25 cellular contexts compared by ENCODE assay signal in genomic region chr10:133151528-133151927, GRCh38. TPM values are rescaled to one million over a fixed set of nuclear protein-coding genes. Genes with fewer than 3 reads are reported as not detected.
DNase-seq lines count a peak whose midpoint lies in the region; ATAC-seq and TF ChIP-seq lines count a peak whose summit lies in the region.
"Had no signal": no experiment of that assay in that cellular context is flagged by ENCODE, and none has a peak within 500 bp of the region (broad histone marks: within the 10 kb centered on the region; RNA-seq: fewer than 3 reads in every experiment).

No MANE protein-coding gene starts in this region.

- peaks cover 9% of the 10 kb centered on the region for H3K9me3 ChIP-seq in endodermal cell (ENCODE audit: control insufficient read depth, low read length)
- H3K9me3 ChIP-seq in smooth muscle cell (replicated peaks; ENCODE audit: low read depth): no peaks in the 10 kb centered on the region
- no peaks in the 10 kb centered on the region for H3K9me3 ChIP-seq in naive thymus-derived CD4-positive, alpha-beta T cell (ENCODE audit: control insufficient read depth in 2 of 3, low read length in 3 of 3)
- H3K9me3 ChIP-seq: SK-N-SH had no signal

- DNase-seq in Right ventricle myocardium inferior (ENCODE audit: missing footprints): peak; percentile 47
- no peak for DNase-seq in Right ventricle myocardium superior
- peak; percentile 85 for DNase-seq in endodermal cell
- peak; percentile 35 for DNase-seq in kidney tubule cell (ENCODE audit: low spot score)
- DNase-seq in smooth muscle cell (lab: John Stamatoyannopoulos, UW; ENCODE audit: unreplicated experiment): no peak
- no peak for DNase-seq in UCSD-AML1 (lab: John Stamatoyannopoulos, UW; ENCODE audit: unreplicated experiment)
- no peak for DNase-seq in NCI-H1105 (lab: John Stamatoyannopoulos, UW)
- no peak for DNase-seq in naive thymus-derived CD4-positive, alpha-beta T cell
- DNase-seq: activated CD4-positive, alpha-beta T cell treated with anti-CD3 and anti-CD28 coated beads, Interleukin-2, amount 50 U/mL, for 4 hours; activated gamma-delta T cell treated with Interleukin-2 at 50 U/mL for 16 hours; cortex of kidney; GOT3; NCI-H1092 treated with DMSO at 0.1 percent for 48 hours; NCI-H2081; NCI-H446; SK-N-SH had no signal

- H3K4me1 ChIP-seq in endodermal cell (ENCODE audit: control insufficient read depth, insufficient read depth, low read length) (peaks cover 6% of the 10 kb centered on the region), smooth muscle cell (ENCODE audit: low read depth) (peaks cover 7% of the 10 kb centered on the region)
- no peaks in the 10 kb centered on the region for H3K4me1 ChIP-seq in naive thymus-derived CD4-positive, alpha-beta T cell (ENCODE audit: control insufficient read depth in 2 of 2, insufficient read depth in 2 of 2, low read length in 2 of 2)
- H3K4me1 ChIP-seq: right atrium auricular region, tibial artery had no signal

- POLR2A ChIA-PET in naive thymus-derived CD4-positive, alpha-beta T cell (lab: Charles Lee): no interaction called here

- CTCF ChIA-PET in naive thymus-derived CD4-positive, alpha-beta T cell (lab: Charles Lee): no interaction called here

- H3K4me2 ChIP-seq in smooth muscle cell: peak overlapping the region; percentile 35
- H3K4me2 ChIP-seq: SK-N-SH had no signal

- H3K27me3 Mint-ChIP-seq in endodermal cell (ENCODE audit: insufficient read depth): peaks cover 14% of the 10 kb centered on the region
- H3K27me3 Mint-ChIP-seq in naive thymus-derived CD4-positive, alpha-beta T cell: peaks cover 38 to 66% (median 51%) of the 10 kb centered on the region in 5 donors

- H3F3A ChIP-seq in smooth muscle cell (ENCODE audit: low read depth): no peaks in the 10 kb centered on the region

- H3K4me3 ChIP-seq in endodermal cell (ENCODE audit: low read length) (peak overlapping the region; percentile 1), smooth muscle cell (no peak overlapping the region)
- no peak overlapping the region for H3K4me3 ChIP-seq in naive thymus-derived CD4-positive, alpha-beta T cell (ENCODE audit: low read length)
- H3K4me3 ChIP-seq: lung, right atrium auricular region, tibial artery had no signal

- peak overlapping the region; percentile 75 for H3K27ac ChIP-seq in endodermal cell (ENCODE audit: low read depth, low read length)
- no peak overlapping the region for H3K27ac ChIP-seq in smooth muscle cell (ENCODE audit: low read depth)
- no peak overlapping the region for H3K27ac ChIP-seq in naive thymus-derived CD4-positive, alpha-beta T cell (ENCODE audit: low read depth, low read length)
- H3K27ac ChIP-seq: 22Rv1, right atrium auricular region, tibial artery had no signal

- peak overlapping the region; percentile 27 for H3K9ac ChIP-seq in endodermal cell (ENCODE audit: extremely low read depth, low read length, poor library complexity, severe bottlenecking)
- H3K9ac ChIP-seq in smooth muscle cell (ENCODE audit: low read depth): no peak overlapping the region
- H3K9ac ChIP-seq: SK-N-SH had no signal

- peak overlapping the region; percentile 93 for H3K27ac Mint-ChIP-seq in endodermal cell
- no peak overlapping the region for H3K27ac Mint-ChIP-seq in naive thymus-derived CD4-positive, alpha-beta T cell
- H3K27ac Mint-ChIP-seq: B cell; stimulated activated naive CD8-positive, alpha-beta T cell treated with anti-CD3 and anti-CD28 coated beads, Interleukin-15, Interleukin-2, amounts not matched to agents 100 ng/mL and 50 ng/mL, for 24 hours had no signal

- TF ChIP-seq CTCF in endodermal cell (conservative IDR thresholded peaks at IDR 0.05) (no peak), smooth muscle cell (IDR thresholded peaks at IDR 0.05; ENCODE audit: borderline replicate concordance, insufficient read depth, poor library complexity, severe bottlenecking) (no peak)

- ATAC-seq in Right ventricle myocardium inferior: no peak
- no peak for ATAC-seq in Right ventricle myocardium superior (ENCODE audit: poor library complexity)
- ATAC-seq in naive thymus-derived CD4-positive, alpha-beta T cell: no peak
- ATAC-seq: HepG2 had no signal

- 9 to 14% methylated on average over 6 to 9 of the region's 10 CpGs for WGBS in endodermal cell (ENCODE audit: insufficient coverage in 1 of 2, insufficient read length in 1 of 2), 2 experiments
- WGBS in smooth muscle cell (ENCODE audit: low lambda C conversion rate): 18% methylated on average over 10 of the region's 10 CpGs

- H3K36me3 ChIP-seq in endodermal cell (ENCODE audit: control insufficient read depth, insufficient read depth, low read length) (no peaks in the 10 kb centered on the region), smooth muscle cell (ENCODE audit: low read depth) (no peaks in the 10 kb centered on the region)
- H3K36me3 ChIP-seq in naive thymus-derived CD4-positive, alpha-beta T cell (ENCODE audit: control insufficient read depth in 2 of 3, insufficient read depth in 3 of 3, low read length in 3 of 3): no peaks in the 10 kb centered on the region
- H3K36me3 ChIP-seq: right atrium auricular region, tibial artery had no signal

- no peaks in the 10 kb centered on the region for H4K20me1 ChIP-seq in smooth muscle cell (ENCODE audit: low read depth)

- H3K4me3 Mint-ChIP-seq in endodermal cell: peak overlapping the region; percentile 11
- no peak overlapping the region for H3K4me3 Mint-ChIP-seq in naive thymus-derived CD4-positive, alpha-beta T cell
- H3K4me3 Mint-ChIP-seq: B cell; stimulated activated naive CD8-positive, alpha-beta T cell treated with anti-CD3 and anti-CD28 coated beads, Interleukin-15, Interleukin-2, amounts not matched to agents 100 ng/mL and 50 ng/mL, for 24 hours had no signal

- peaks cover 12% of the 10 kb centered on the region for H3K4me1 Mint-ChIP-seq in endodermal cell
- H3K4me1 Mint-ChIP-seq in naive thymus-derived CD4-positive, alpha-beta T cell: peaks cover 0 to 1% (median 0%) of the 10 kb centered on the region in 7 donors
- H3K4me1 Mint-ChIP-seq: B cell had no signal

- H3K36me3 Mint-ChIP-seq in endodermal cell (ENCODE audit: low read depth): no peaks in the 10 kb centered on the region
- peaks cover 0 to 8% (median 2%) of the 10 kb centered on the region in 5 donors for H3K36me3 Mint-ChIP-seq in naive thymus-derived CD4-positive, alpha-beta T cell

- H3K27me3 ChIP-seq in endodermal cell (ENCODE audit: control insufficient read depth, insufficient read depth, low read length, poor library complexity, severe bottlenecking) (no peaks in the 10 kb centered on the region), smooth muscle cell (ENCODE audit: low read depth) (no peaks in the 10 kb centered on the region)
- H3K27me3 ChIP-seq in naive thymus-derived CD4-positive, alpha-beta T cell (ENCODE audit: control insufficient read depth in 2 of 2, insufficient read depth in 2 of 2, low read length in 2 of 2): no peaks in the 10 kb centered on the region
- H3K27me3 ChIP-seq: right atrium auricular region had no signal

- intact Hi-C loops in Right ventricle myocardium inferior (cut with DNase I) (no loop called here), Right ventricle myocardium superior (cut with DNase I) (no loop called here)
- intact Hi-C loops in naive thymus-derived CD4-positive, alpha-beta T cell (cut with micrococcal nuclease): no loop called here

- peaks cover 33% of the 10 kb centered on the region for H3K9me3 Mint-ChIP-seq in endodermal cell
- H3K9me3 Mint-ChIP-seq in naive thymus-derived CD4-positive, alpha-beta T cell: peaks cover 6 to 37% (median 10%) of the 10 kb centered on the region in 11 donors
- H3K9me3 Mint-ChIP-seq: stimulated activated naive CD8-positive, alpha-beta T cell treated with anti-CD3 and anti-CD28 coated beads, Interleukin-15, Interleukin-2, amounts not matched to agents 100 ng/mL and 50 ng/mL, for 24 hours had no signal

- H2AFZ ChIP-seq in smooth muscle cell (ENCODE audit: low read depth): no peak overlapping the region

- no peaks in the 10 kb centered on the region for H3K79me2 ChIP-seq in smooth muscle cell (ENCODE audit: low read depth)

RNA-seq across cellular contexts. Expression of gene KNDC1, which starts 8.5 kb away (rescaled TPM):
- total RNA-seq in Right ventricle myocardium inferior (not detected), Right ventricle myocardium superior (not detected), endodermal cell (1 to 10 TPM; 6.5 to 9.6 TPM), smooth muscle cell (1.8 and 2.3 TPM in 2 replicates)
- 7.3 TPM for polyA plus RNA-seq in endodermal cell (2013, experiment 1 of 2)
- 4.6 TPM for polyA plus RNA-seq in endodermal cell (2013, experiment 2 of 2)
- 3.1 and 3.4 TPM in 2 replicates for polyA plus RNA-seq in smooth muscle cell
- 1 to 10 TPM in 1 of 5 experiments, under 1 TPM in 3, not detected in 1; 0.05 to 3.6 (median 0.60) TPM for total RNA-seq in naive thymus-derived CD4-positive, alpha-beta T cell
- polyA plus RNA-seq in naive thymus-derived CD4-positive, alpha-beta T cell: not detected
- total RNA-seq: HepG2, osteocyte, RPMI7951 had no signal

Comparison
In these comparisons a context has a peak if more than half of its experiments do, and no peak if none do; other contexts are left out.
1. DNase-seq: peak in Right ventricle myocardium inferior (single experiment), endodermal cell (single experiment) and kidney tubule cell (single experiment); none in Right ventricle myocardium superior (single experiment), smooth muscle cell (single experiment), UCSD-AML1 (single experiment), NCI-H1105 (single experiment) and naive thymus-derived CD4-positive, alpha-beta T cell (0 of 9).